1 cellular context compared by ENCODE assay signal in the genomic region with DNA sequence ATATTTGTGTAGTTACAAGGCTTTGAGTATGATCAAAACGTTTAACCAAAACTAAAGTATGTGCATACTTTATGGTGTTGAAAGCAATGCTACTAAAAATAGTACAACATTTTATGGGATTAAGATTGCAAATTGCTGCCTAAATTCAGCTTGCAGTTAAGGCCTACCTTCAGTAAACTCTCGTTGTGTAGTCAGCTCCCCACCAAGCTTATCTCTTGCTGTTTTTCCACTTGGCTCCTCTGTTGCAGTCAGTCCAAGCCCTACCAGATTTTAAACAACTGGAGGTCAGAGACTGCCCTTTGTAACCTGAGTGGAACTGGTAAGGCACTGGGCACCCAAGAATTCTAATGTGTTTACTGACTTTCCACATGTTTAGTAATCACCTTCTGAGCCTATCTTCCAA.
TF ChIP-seq lines count a peak whose summit lies in the region.

No MANE protein-coding gene starts in this region.

TF ChIP-seq in H1, 55 proteins besides CTCF, POLR2A, EP300 and RAD21:
- TF ChIP-seq CHD1 (IDR thresholded peaks at IDR 0.05; ENCODE audit: low read depth, low read length) = no peak
- TF ChIP-seq SP2 (IDR thresholded peaks at IDR 0.05; ENCODE audit: low read length) = no peak
- TF ChIP-seq ZNF274 (IDR thresholded peaks at IDR 0.05; ENCODE audit: borderline replicate concordance, extremely low read depth, low read length) = no peak
- TF ChIP-seq POLR2AphosphoS5 (IDR thresholded peaks at IDR 0.05; ENCODE audit: low read depth, low read length) = no peak
